Comparison of ENCODE assay signal across 11 cellular contexts in genomic region chr7:47405921-47406765, GRCh38.
DNase-seq lines count a peak whose midpoint lies in the region; ATAC-seq and TF ChIP-seq lines count a peak whose summit lies in the region.
"Had no signal": no experiment of that assay in that cellular context is flagged by ENCODE, and none has a peak within 500 bp of the region (broad histone marks: within the 10 kb centered on the region; RNA-seq: fewer than 3 reads in every experiment).

No MANE protein-coding gene starts in this region.

- H3K27me3 Mint-ChIP-seq in osteocyte (ENCODE audit: unreplicated experiment): no peaks in the 10 kb centered on the region
- H3K27me3 Mint-ChIP-seq in effector memory CD8-positive, alpha-beta T cell: no peaks in the 10 kb centered on the region
- H3K27me3 Mint-ChIP-seq: IgD-negative memory B cell had no signal

- H3K36me3 ChIP-seq in SJSA1: peaks cover 92% of the 10 kb centered on the region
- H3K36me3 ChIP-seq: BE2C had no signal

- no peak for TF ChIP-seq CTCF in AG10803 (conservative IDR thresholded peaks at IDR 0.05; ENCODE audit: low read length)
- TF ChIP-seq CTCF in foreskin keratinocyte (conservative IDR thresholded peaks at IDR 0.05): no peak
- TF ChIP-seq CTCF in osteocyte (IDR thresholded peaks at IDR 0.05): no peak

- H3K4me1 Mint-ChIP-seq in osteocyte (ENCODE audit: unreplicated experiment): peaks cover 23% of the 10 kb centered on the region
- no peaks in the 10 kb centered on the region for H3K4me1 Mint-ChIP-seq in effector memory CD8-positive, alpha-beta T cell (ENCODE audit: low read depth in 2 of 2)

- H3K4me3 Mint-ChIP-seq in osteocyte (ENCODE audit: unreplicated experiment): no peak overlapping the region
- no peak overlapping the region for H3K4me3 Mint-ChIP-seq in effector memory CD8-positive, alpha-beta T cell
- H3K4me3 Mint-ChIP-seq: IgD-negative memory B cell; T-helper 2 cell treated with Interferon-gamma antibody and Interleukin-4, amounts not matched to agents 5 μg/mL and 100 μg/mL, for 36 hours had no signal

- no peaks in the 10 kb centered on the region for H3K9me3 ChIP-seq in SJSA1 (replicated peaks)
- H3K9me3 ChIP-seq: BE2C had no signal

- H3K27ac ChIP-seq in SJSA1 (peak overlapping the region; percentile 5; the same call in 1 of the 2 replicates), foreskin keratinocyte (no peak overlapping the region)

- H3K27me3 ChIP-seq in SJSA1 (replicated peaks) (no peaks in the 10 kb centered on the region), foreskin keratinocyte (no peaks in the 10 kb centered on the region)
- H3K27me3 ChIP-seq: BE2C had no signal

- H3K4me3 ChIP-seq in AG10803 (ENCODE audit: low read length) (no peak overlapping the region), SJSA1 (no peak overlapping the region)

- H3K4me1 ChIP-seq in SJSA1 (replicated peaks) (peaks cover 35% of the 10 kb centered on the region), foreskin keratinocyte (peaks cover 12% of the 10 kb centered on the region)
- H3K4me1 ChIP-seq: BE2C had no signal

- peak overlapping the region; percentile 31 for H3K27ac Mint-ChIP-seq in osteocyte (ENCODE audit: unreplicated experiment)
- H3K27ac Mint-ChIP-seq in effector memory CD8-positive, alpha-beta T cell: no peak overlapping the region
- H3K27ac Mint-ChIP-seq: T-helper 2 cell treated with Interferon-gamma antibody and Interleukin-4, amounts not matched to agents 5 μg/mL and 100 μg/mL, for 36 hours had no signal

- H3K9me3 Mint-ChIP-seq in osteocyte (ENCODE audit: unreplicated experiment): no peaks in the 10 kb centered on the region
- H3K9me3 Mint-ChIP-seq in effector memory CD8-positive, alpha-beta T cell: peaks cover 0 to 7% of the 10 kb centered on the region in 2 donors
- H3K9me3 Mint-ChIP-seq: IgD-negative memory B cell; T-helper 2 cell treated with Interferon-gamma antibody and Interleukin-4, amounts not matched to agents 5 μg/mL and 100 μg/mL, for 36 hours had no signal

- peak; percentile 17 for ATAC-seq in foreskin keratinocyte
- ATAC-seq in effector memory CD8-positive, alpha-beta T cell (replicated peaks): no peak

- DNase-seq in AG10803 (ENCODE audit: low read depth) (peak; percentile 63), SJSA1 (ENCODE audit: low read depth in 1 of 2, low spot score in 2 of 2) (peak; percentile 70 to 78), foreskin keratinocyte (peak; percentile 38 to 64), osteocyte (ENCODE audit: extremely low spot score, unreplicated experiment) (no peak), NCI-H1105 (lab: John Stamatoyannopoulos, UW) (no peak), middle frontal gyrus (ENCODE audit: extremely low spot score, low spot score) (no peak)
- no peak for DNase-seq in stimulated activated CD4-positive, alpha-beta T cell treated with anti-CD3 and anti-CD28 coated beads, Interleukin-2, amount 100 ng/mL, for 48 hours
- DNase-seq in effector memory CD8-positive, alpha-beta T cell: no peak
- DNase-seq: BE2C had no signal

- H3K36me3 Mint-ChIP-seq in osteocyte (ENCODE audit: unreplicated experiment): peaks cover 23% of the 10 kb centered on the region
- H3K36me3 Mint-ChIP-seq in effector memory CD8-positive, alpha-beta T cell (ENCODE audit: insufficient read depth): no peaks in the 10 kb centered on the region

Comparison
In these comparisons a context has a peak if more than half of its experiments do, and no peak if none do; other contexts are left out.
1. DNase-seq: peak in AG10803 (single experiment), SJSA1 (2 of 2) and foreskin keratinocyte (2 of 2); none in osteocyte (single experiment), NCI-H1105 (single experiment), middle frontal gyrus (single experiment), stimulated activated CD4-positive, alpha-beta T cell treated with anti-CD3 and anti-CD28 coated beads, Interleukin-2, amount 100 ng/mL, for 48 hours (0 of 2) and effector memory CD8-positive, alpha-beta T cell (0 of 3).